Comparison of ENCODE assay signal across 8 cellular contexts in genomic region chr1:84480658-84481057, GRCh38. TPM values are rescaled to one million over a fixed set of nuclear protein-coding genes. Genes with fewer than 3 reads are reported as not detected.
DNase-seq lines count a peak whose midpoint lies in the region; ATAC-seq lines count a peak whose summit lies in the region.

No MANE protein-coding gene starts in this region.

- DNase-seq in CD4-positive, alpha-beta memory T cell: no peak
- no peak for DNase-seq in activated naive CD8-positive, alpha-beta T cell treated with anti-CD3 and anti-CD28 coated beads for 36 hours
- no peak for DNase-seq in naive thymus-derived CD4-positive, alpha-beta T cell
- no peak for DNase-seq in NCI-H1048 (lab: John Stamatoyannopoulos, UW)
- no peak for DNase-seq in NCI-H128 (lab: John Stamatoyannopoulos, UW; ENCODE audit: unreplicated experiment)
- no peak for DNase-seq in pons (ENCODE audit: low spot score)

- H3K27me3 ChIP-seq in CD4-positive, alpha-beta memory T cell (ENCODE audit: insufficient read depth, low read length): no peaks in the 10 kb centered on the region
- H3K27me3 ChIP-seq in naive thymus-derived CD4-positive, alpha-beta T cell (ENCODE audit: control insufficient read depth in 2 of 2, insufficient read depth in 2 of 2, low read length in 2 of 2): peaks cover 0 to 7% of the 10 kb centered on the region in 2 donors

- no peaks in the 10 kb centered on the region for H3K9me3 ChIP-seq in CD4-positive, alpha-beta memory T cell (ENCODE audit: control insufficient read depth in 1 of 2, low read length in 2 of 2)
- no peaks in the 10 kb centered on the region for H3K9me3 ChIP-seq in naive thymus-derived CD4-positive, alpha-beta T cell (ENCODE audit: control insufficient read depth in 2 of 3, low read length in 3 of 3)

- intact Hi-C loops in CD4-positive, alpha-beta memory T cell (cut with micrococcal nuclease): no loop called here
- intact Hi-C loops in naive thymus-derived CD4-positive, alpha-beta T cell (cut with micrococcal nuclease): no loop called here

- peaks cover 11% of the 10 kb centered on the region for H3K36me3 ChIP-seq in CD4-positive, alpha-beta memory T cell (ENCODE audit: insufficient read depth, low read length)
- peaks cover 0 to 20% (median 0%) of the 10 kb centered on the region in 3 experiments for H3K36me3 ChIP-seq in naive thymus-derived CD4-positive, alpha-beta T cell (ENCODE audit: control insufficient read depth in 2 of 3, insufficient read depth in 3 of 3, low read length in 3 of 3)

- POLR2A ChIA-PET in CD4-positive, alpha-beta memory T cell (lab: Charles Lee; ENCODE audit: partially characterized antibody): interaction anchor here (0.8 to 4.7 kb wide), 7 partner anchors 17 to 336 kb away, joined by 3 to 68 read pairs (median 17); partner anchors contain the start of genes CTBS, GNG5, PRKACB and SPATA1
- POLR2A ChIA-PET in naive thymus-derived CD4-positive, alpha-beta T cell (lab: Charles Lee): interaction anchor here (0.6 to 5.0 kb wide), 12 partner anchors 12 to 1228 kb away, joined by 3 to 60 read pairs (median 4); partner anchors contain the start of genes CTBS, GNG5, PRKACB and SPATA1

- peaks cover 43% of the 10 kb centered on the region for H3K4me1 ChIP-seq in CD4-positive, alpha-beta memory T cell (ENCODE audit: insufficient read depth, low read length)
- peaks cover 22 to 28% of the 10 kb centered on the region in 2 donors for H3K4me1 ChIP-seq in naive thymus-derived CD4-positive, alpha-beta T cell (ENCODE audit: control insufficient read depth in 2 of 2, insufficient read depth in 2 of 2, low read length in 2 of 2)

- H3K36me3 Mint-ChIP-seq in CD4-positive, alpha-beta memory T cell: peaks cover 31 to 51% of the 10 kb centered on the region in 2 donors
- peaks cover 46% of the 10 kb centered on the region for H3K36me3 Mint-ChIP-seq in activated naive CD8-positive, alpha-beta T cell treated with anti-CD3 and anti-CD28 coated beads for 36 hours
- peaks cover 12 to 46% (median 32%) of the 10 kb centered on the region in 5 donors for H3K36me3 Mint-ChIP-seq in naive thymus-derived CD4-positive, alpha-beta T cell

- peak overlapping the region in 1 of 7 donors; percentile 96 for H3K27ac Mint-ChIP-seq in CD4-positive, alpha-beta memory T cell
- no peak overlapping the region for H3K27ac Mint-ChIP-seq in activated naive CD8-positive, alpha-beta T cell treated with anti-CD3 and anti-CD28 coated beads for 36 hours
- H3K27ac Mint-ChIP-seq in naive thymus-derived CD4-positive, alpha-beta T cell: no peak overlapping the region

- H3K4me3 ChIP-seq in CD4-positive, alpha-beta memory T cell (ENCODE audit: low read length in 2 of 2): no peak overlapping the region
- peak overlapping the region; percentile 72 for H3K4me3 ChIP-seq in naive thymus-derived CD4-positive, alpha-beta T cell (ENCODE audit: low read length)

- CTCF ChIA-PET in CD4-positive, alpha-beta memory T cell (lab: Charles Lee; ENCODE audit: partially characterized antibody): interaction anchor here (0.9 to 3.4 kb wide), 10 partner anchors 9 to 336 kb away, joined by 3 to 24 read pairs (median 6); partner anchors contain the start of genes GNG5, PRKACB and SPATA1
- CTCF ChIA-PET in naive thymus-derived CD4-positive, alpha-beta T cell (lab: Charles Lee): interaction anchor here (1.5 to 1.6 kb wide), 3 partner anchors 25 to 93 kb away, joined by 3 to 4 read pairs (median 4); partner anchors contain the start of genes CTBS and SPATA1

- peak overlapping the region; percentile 42 to 99 (median 67) for H3K4me3 Mint-ChIP-seq in CD4-positive, alpha-beta memory T cell
- H3K4me3 Mint-ChIP-seq in activated naive CD8-positive, alpha-beta T cell treated with anti-CD3 and anti-CD28 coated beads for 36 hours: peak overlapping the region; percentile 48
- peak overlapping the region in 9 of 10 donors; percentile 41 to 100 (median 62) for H3K4me3 Mint-ChIP-seq in naive thymus-derived CD4-positive, alpha-beta T cell

- peaks cover 7 to 13% of the 10 kb centered on the region in 2 donors for H3K27me3 Mint-ChIP-seq in CD4-positive, alpha-beta memory T cell
- H3K27me3 Mint-ChIP-seq in activated naive CD8-positive, alpha-beta T cell treated with anti-CD3 and anti-CD28 coated beads for 36 hours: peaks cover 12% of the 10 kb centered on the region
- H3K27me3 Mint-ChIP-seq in naive thymus-derived CD4-positive, alpha-beta T cell: peaks cover 11 to 21% (median 13%) of the 10 kb centered on the region in 5 donors

- ATAC-seq in HG02870 (IDR thresholded peaks at IDR 0.05; ENCODE audit: unreplicated experiment) (peak; percentile 35), GM21786 (IDR thresholded peaks at IDR 0.05; ENCODE audit: unreplicated experiment) (no peak)
- no peak for ATAC-seq in naive thymus-derived CD4-positive, alpha-beta T cell

- H3K4me1 Mint-ChIP-seq in CD4-positive, alpha-beta memory T cell: peaks cover 35 to 59% (median 43%) of the 10 kb centered on the region in 4 donors
- peaks cover 29% of the 10 kb centered on the region for H3K4me1 Mint-ChIP-seq in activated naive CD8-positive, alpha-beta T cell treated with anti-CD3 and anti-CD28 coated beads for 36 hours
- H3K4me1 Mint-ChIP-seq in naive thymus-derived CD4-positive, alpha-beta T cell: peaks cover 29 to 68% (median 58%) of the 10 kb centered on the region in 7 donors

- peaks cover 0 to 11% (median 6%) of the 10 kb centered on the region in 8 donors for H3K9me3 Mint-ChIP-seq in CD4-positive, alpha-beta memory T cell
- peaks cover 8% of the 10 kb centered on the region for H3K9me3 Mint-ChIP-seq in activated naive CD8-positive, alpha-beta T cell treated with anti-CD3 and anti-CD28 coated beads for 36 hours
- H3K9me3 Mint-ChIP-seq in naive thymus-derived CD4-positive, alpha-beta T cell: peaks cover 3 to 22% (median 7%) of the 10 kb centered on the region in 11 donors

- H3K27ac ChIP-seq in CD4-positive, alpha-beta memory T cell (ENCODE audit: low read depth, low read length): no peak overlapping the region
- no peak overlapping the region for H3K27ac ChIP-seq in naive thymus-derived CD4-positive, alpha-beta T cell (ENCODE audit: low read depth, low read length)

RNA-seq across cellular contexts. Expression of gene RPF1, which starts 1.6 kb away (rescaled TPM):
- 10 to 100 TPM; 41.7 to 46.2 TPM for total RNA-seq in CD4-positive, alpha-beta memory T cell
- 10 to 100 TPM; 55.9 to 77.1 TPM for polyA plus RNA-seq in CD4-positive, alpha-beta memory T cell
- total RNA-seq in activated naive CD8-positive, alpha-beta T cell treated with anti-CD3 and anti-CD28 coated beads for 36 hours: 10 to 100 TPM; 65.2 to 68.3 TPM
- 10 to 100 TPM; 35.5 to 52.3 (median 44.1) TPM for total RNA-seq in naive thymus-derived CD4-positive, alpha-beta T cell
- 10 to 100 TPM; 60.2 to 62.7 TPM for polyA plus RNA-seq in naive thymus-derived CD4-positive, alpha-beta T cell

RNA-seq across cellular contexts. Expression of gene SPATA1, which starts 25.5 kb away (rescaled TPM):
- total RNA-seq in CD4-positive, alpha-beta memory T cell: 1 to 10 TPM; 1.7 to 3.4 TPM
- polyA plus RNA-seq in CD4-positive, alpha-beta memory T cell: under 1 TPM in 1 of 2 donors, not detected in 1; 0.72 TPM
- total RNA-seq in activated naive CD8-positive, alpha-beta T cell treated with anti-CD3 and anti-CD28 coated beads for 36 hours: 1 to 10 TPM; 1.0 to 1.5 TPM
- total RNA-seq in naive thymus-derived CD4-positive, alpha-beta T cell: 1 to 10 TPM in 4 of 5 experiments, not detected in 1; 1.7 to 3.6 (median 2.2) TPM
- not detected for polyA plus RNA-seq in naive thymus-derived CD4-positive, alpha-beta T cell

RNA-seq across cellular contexts. Expression of gene GNG5, which starts 25.7 kb away (rescaled TPM):
- 10 to 100 TPM; 38.1 to 45.5 TPM for total RNA-seq in CD4-positive, alpha-beta memory T cell
- 100 to 1,000 TPM; 205 to 250 TPM for polyA plus RNA-seq in CD4-positive, alpha-beta memory T cell
- total RNA-seq in activated naive CD8-positive, alpha-beta T cell treated with anti-CD3 and anti-CD28 coated beads for 36 hours: 100 to 1,000 TPM; 119 to 128 TPM
- total RNA-seq in naive thymus-derived CD4-positive, alpha-beta T cell: 10 to 100 TPM; 24.8 to 90.7 (median 28.9) TPM
- 100 to 1,000 TPM; 175 to 250 TPM for polyA plus RNA-seq in naive thymus-derived CD4-positive, alpha-beta T cell
